Comparison of ENCODE assay signal across 8 cellular contexts in genomic region chr12:188910-189621, GRCh38. TPM values are rescaled to one million over a fixed set of nuclear protein-coding genes. Genes with fewer than 3 reads are reported as not detected.
A peak's percentile ranks its signal among the peaks of the same experiment; 100 is the strongest.
DNase-seq lines count a peak whose midpoint lies in the region; ATAC-seq and TF ChIP-seq lines count a peak whose summit lies in the region.

No MANE protein-coding gene starts in this region.

- H3K4me1 ChIP-seq in endocrine pancreas (ENCODE audit: control insufficient read depth, insufficient read depth, low read length), result no peaks in the 10 kb centered on the region

- POLR2A ChIA-PET in activated B cell treated with CpG ODN at 0.5 μM for 24 hours (lab: Charles Lee), result no interaction called here

- no peak overlapping the region for H3K27ac Mint-ChIP-seq in activated B cell treated with CpG ODN at 0.5 μM for 24 hours

- H3K9me3 ChIP-seq in endocrine pancreas (ENCODE audit: control insufficient read depth, low read length), result no peaks in the 10 kb centered on the region

- H3K4me3 Mint-ChIP-seq in activated B cell treated with CpG ODN at 0.5 μM for 24 hours, result peak overlapping the region; percentile 70

- no peaks in the 10 kb centered on the region for H3K36me3 ChIP-seq in endocrine pancreas (ENCODE audit: control insufficient read depth, insufficient read depth, low read length)

- H3K9ac ChIP-seq in endocrine pancreas (ENCODE audit: control insufficient read depth, insufficient read depth, low read length), result peak overlapping the region; percentile 30

- intact Hi-C loops in activated B cell treated with CpG ODN at 0.5 μM for 24 hours (cut with micrococcal nuclease), result no loop called here

- H3K36me3 Mint-ChIP-seq in activated B cell treated with CpG ODN at 0.5 μM for 24 hours (ENCODE audit: low read depth), result no peaks in the 10 kb centered on the region

- no peaks in the 10 kb centered on the region for H3K27me3 ChIP-seq in endocrine pancreas (ENCODE audit: control insufficient read depth, insufficient read depth, low read length)

- peak; percentile 81 for TF ChIP-seq CTCF in LNCaP clone FGC (IDR thresholded peaks at IDR 0.05; ENCODE audit: control insufficient read depth, extremely low read depth, insufficient read depth)
- no peak for TF ChIP-seq CTCF in activated B cell treated with CpG ODN at 0.5 μM for 24 hours (IDR thresholded peaks at IDR 0.05)

- CTCF ChIA-PET in activated B cell treated with CpG ODN at 0.5 μM for 24 hours (lab: Charles Lee), result no interaction called here

- ATAC-seq in activated B cell treated with CpG ODN at 0.5 μM for 24 hours (ENCODE audit: low read depth) (peak; percentile 50), GM21367 (IDR thresholded peaks at IDR 0.05; ENCODE audit: unreplicated experiment) (no peak)

- peaks cover 6% of the 10 kb centered on the region for H3K4me1 Mint-ChIP-seq in activated B cell treated with CpG ODN at 0.5 μM for 24 hours

- H3K4me3 ChIP-seq in LNCaP clone FGC (ENCODE audit: low read depth, low read length) (peak overlapping the region; percentile 38), endocrine pancreas (ENCODE audit: control insufficient read depth, insufficient read depth, low read length) (no peak overlapping the region)

- DNase-seq in GM03348 (ENCODE audit: low spot score) (peak; percentile 95), LNCaP clone FGC (ENCODE audit: low read depth) (no peak), activated B cell treated with CpG ODN at 0.5 μM for 24 hours (peak; percentile 18), lung microvascular endothelial cell (ENCODE audit: low read depth in 2 of 2) (peak; percentile 51 to 66), NCI-H1105 (lab: John Stamatoyannopoulos, UW) (no peak)
- peak; percentile 16 for DNase-seq in stimulated activated CD8-positive, alpha-beta memory T cell treated with anti-CD3 and anti-CD28 coated beads, Interleukin-12 subunit alpha, Interleukin-12 subunit beta, amount 100 ng/mL, for 1 hour (ENCODE audit: low read depth)

- H3K9me3 Mint-ChIP-seq in activated B cell treated with CpG ODN at 0.5 μM for 24 hours, result no peaks in the 10 kb centered on the region

- peaks cover 28% of the 10 kb centered on the region for H3K27me3 Mint-ChIP-seq in activated B cell treated with CpG ODN at 0.5 μM for 24 hours

RNA-seq across cellular contexts. Expression of gene SLC6A12, which starts 24.9 kb away (rescaled TPM):
- total RNA-seq in activated B cell treated with CpG ODN at 0.5 μM for 24 hours (not detected in 2 replicates), lung microvascular endothelial cell (not detected in 2 replicates)

Comparison
In these comparisons a context has a peak if more than half of its experiments do, and no peak if none do; other contexts are left out.
1. DNase-seq: peak in GM03348 (single experiment), activated B cell treated with CpG ODN at 0.5 μM for 24 hours (single experiment), lung microvascular endothelial cell (2 of 2) and stimulated activated CD8-positive, alpha-beta memory T cell treated with anti-CD3 and anti-CD28 coated beads, Interleukin-12 subunit alpha, Interleukin-12 subunit beta, amount 100 ng/mL, for 1 hour (single experiment); none in LNCaP clone FGC (single experiment) and NCI-H1105 (single experiment).